8 cellular contexts compared by ENCODE assay signal in the genomic region with DNA sequence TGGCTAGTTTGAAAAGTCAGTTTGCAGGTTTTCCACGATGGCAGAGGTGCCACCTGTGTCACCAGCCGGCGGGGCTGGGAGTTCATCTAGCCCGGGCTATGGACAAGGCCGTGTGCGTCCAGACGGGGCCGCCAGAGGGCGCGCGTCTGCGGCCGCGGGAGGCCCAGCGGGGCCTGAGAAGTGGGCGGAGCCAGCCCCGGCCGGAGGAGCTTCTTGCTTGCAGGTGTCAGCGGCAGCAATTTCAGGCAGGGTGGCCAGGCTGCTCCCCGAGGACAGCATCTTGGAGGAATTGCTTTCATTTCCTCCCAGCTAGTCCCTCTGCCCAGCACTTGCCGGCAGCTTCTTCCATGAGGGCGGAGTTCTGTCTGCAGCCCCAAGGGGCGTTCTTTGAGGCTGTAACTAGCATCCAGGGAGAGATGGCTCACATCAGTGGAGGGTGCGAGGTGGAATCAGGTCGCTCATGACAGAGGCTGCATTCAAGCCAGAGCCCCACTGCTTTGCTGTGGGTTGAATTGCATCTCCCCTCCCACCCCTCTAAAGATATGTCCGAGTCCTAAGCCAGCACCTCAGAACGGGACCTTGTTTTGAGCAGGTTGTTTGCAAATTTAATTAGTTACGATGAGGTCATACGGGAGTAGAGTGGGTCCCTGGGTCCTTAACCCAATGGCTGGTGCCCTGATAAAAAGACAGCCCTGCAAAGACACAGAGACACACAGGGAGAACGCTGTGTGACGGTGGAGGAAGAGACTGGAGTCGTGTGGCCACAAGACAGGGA.
DNase-seq lines count a peak whose midpoint lies in the region; ATAC-seq and TF ChIP-seq lines count a peak whose summit lies in the region.

No MANE protein-coding gene starts in this region.

- no peaks in the 10 kb centered on the region for H3K79me1 ChIP-seq in IMR-90 (ENCODE audit: low read depth in 1 of 2, low read length in 2 of 2)

- H3K27me3 ChIP-seq in IMR-90 (ENCODE audit: control insufficient read depth, insufficient read depth, low read length) (no peaks in the 10 kb centered on the region; the same call in 1 of the 2 replicates), Panc1 (ENCODE audit: control insufficient read depth, insufficient read depth, low read length) (peaks cover 3% of the 10 kb centered on the region; the same call in 1 of the 2 replicates), neural progenitor cell (peaks cover 24% of the 10 kb centered on the region)

- no peaks in the 10 kb centered on the region for H3K36me3 ChIP-seq in IMR-90 (ENCODE audit: control insufficient read depth, insufficient read depth, low read length)
- no peaks in the 10 kb centered on the region; the same call in 1 of the 2 replicates for H3K36me3 ChIP-seq in Panc1 (ENCODE audit: control insufficient read depth, insufficient read depth, low read length)
- no peaks in the 10 kb centered on the region for H3K36me3 ChIP-seq in neural progenitor cell

- no peak overlapping the region for H2AK5ac ChIP-seq in IMR-90 (ENCODE audit: low read depth, low read length)

- H2AFZ ChIP-seq in IMR-90 (replicated peaks; ENCODE audit: low read length, poor library complexity): peak overlapping the region; percentile 84
- no peak overlapping the region for H2AFZ ChIP-seq in neural progenitor cell (replicated peaks)

- peak; percentile 49 for TF ChIP-seq RAD21 in IMR-90 (IDR thresholded peaks at IDR 0.05; ENCODE audit: low read length)

- no peak overlapping the region for H3K4ac ChIP-seq in IMR-90 (ENCODE audit: low read depth, low read length)

- no TSS peak for BruUV-seq in IMR-90 (replicated peaks; lab: Mats Ljungman, UMichigan)
- BruUV-seq in Panc1 (replicated peaks; lab: Mats Ljungman, UMichigan): no TSS peak

- H3K27ac Mint-ChIP-seq in neural progenitor cell: peak overlapping the region; percentile 16
- peak overlapping the region; percentile 28 for H3K27ac Mint-ChIP-seq in stimulated activated naive CD8-positive, alpha-beta T cell treated with anti-CD3 and anti-CD28 coated beads, Interleukin-15, Interleukin-2, amounts not matched to agents 100 ng/mL and 50 ng/mL, for 24 hours

- H3K27me3 Mint-ChIP-seq in neural progenitor cell (ENCODE audit: insufficient read depth, low read depth): peaks cover 22% of the 10 kb centered on the region
- H3K27me3 Mint-ChIP-seq in stimulated activated naive CD8-positive, alpha-beta T cell treated with anti-CD3 and anti-CD28 coated beads, Interleukin-15, Interleukin-2, amounts not matched to agents 100 ng/mL and 50 ng/mL, for 24 hours: no peaks in the 10 kb centered on the region

- H2AK9ac ChIP-seq in IMR-90 (replicated peaks; ENCODE audit: low read depth, low read length, poor library complexity): no peak overlapping the region

- TF ChIP-seq POLR2A in IMR-90 (IDR thresholded peaks at IDR 0.05; ENCODE audit: low read depth, low read length): no peak

- no peak overlapping the region for H3K56ac ChIP-seq in IMR-90 (ENCODE audit: extremely low read depth, insufficient read depth, low read length)

- H3K27ac ChIP-seq in IMR-90 (ENCODE audit: insufficient read depth, low read length): no peak overlapping the region
- H3K27ac ChIP-seq in Panc1 (ENCODE audit: low read length): no peak overlapping the region
- H3K27ac ChIP-seq in neural progenitor cell: no peak overlapping the region

- H4K20me1 ChIP-seq in IMR-90 (ENCODE audit: insufficient read depth, low read length) (no peaks in the 10 kb centered on the region), neural progenitor cell (ENCODE audit: low read depth) (peaks cover 7% of the 10 kb centered on the region)

- peaks cover 26% of the 10 kb centered on the region for H3K4me1 Mint-ChIP-seq in neural progenitor cell
- H3K4me1 Mint-ChIP-seq in stimulated activated naive CD8-positive, alpha-beta T cell treated with anti-CD3 and anti-CD28 coated beads, Interleukin-15, Interleukin-2, amounts not matched to agents 100 ng/mL and 50 ng/mL, for 24 hours (ENCODE audit: low read depth): peaks cover 11% of the 10 kb centered on the region

- DNase-seq in DMS79 (lab: John Stamatoyannopoulos, UW) (peak; percentile 8), IMR-90 (peak; percentile 41), Panc1 (ENCODE audit: low read depth, low spot score) (no peak), fibroblast of peridontal ligament (ENCODE audit: extremely low read depth) (peak; percentile 25), neural progenitor cell (ENCODE audit: low spot score) (peak; percentile 95)
- peak; percentile 91 for DNase-seq in activated T-cell treated with anti-CD3 and anti-CD28 coated beads, Interleukin-2, amount 50 U/mL, for 48 hours

- H3K4me3 ChIP-seq in IMR-90 (ENCODE audit: insufficient read depth, low read depth, low read length) (no peak overlapping the region), Panc1 (ENCODE audit: low read depth in 2 of 2, low read length in 2 of 2) (peak overlapping the region; percentile 23 to 62), neural progenitor cell (no peak overlapping the region)

- peaks cover 2% of the 10 kb centered on the region for H3K9me3 Mint-ChIP-seq in neural progenitor cell
- H3K9me3 Mint-ChIP-seq in stimulated activated naive CD8-positive, alpha-beta T cell treated with anti-CD3 and anti-CD28 coated beads, Interleukin-15, Interleukin-2, amounts not matched to agents 100 ng/mL and 50 ng/mL, for 24 hours: no peaks in the 10 kb centered on the region

- no peak overlapping the region for H2BK5ac ChIP-seq in IMR-90 (ENCODE audit: low read depth, low read length, poor library complexity, severe bottlenecking)

- 6% methylated on average over 2 of the region's 32 CpGs; no CpG with 5 or more reads in 1 of the 2 experiments for WGBS in IMR-90 (ENCODE audit: extremely low coverage in 2 of 2, insufficient read length in 1 of 2), 2 experiments

- H2BK20ac ChIP-seq in IMR-90 (ENCODE audit: low read depth, low read length): no peak overlapping the region

- H2BK15ac ChIP-seq in IMR-90 (ENCODE audit: low read depth, low read length): no peak overlapping the region

- H3K9ac ChIP-seq in IMR-90 (ENCODE audit: low read depth, low read length): no peak overlapping the region
- no peak overlapping the region for H3K9ac ChIP-seq in neural progenitor cell

- no peak overlapping the region for H4K91ac ChIP-seq in IMR-90 (ENCODE audit: insufficient read depth, low read depth, low read length)

- in situ Hi-C loops in IMR-90 (cut with MboI; ENCODE audit: low sequenced_read_pairs): loop anchor here (10.0 kb wide), 1 partner anchor 1763 kb away; no protein-coding TSS in a partner anchor
- in situ Hi-C loops in Panc1 (cut with HindIII; ENCODE audit: low pct_unique_long_range_greater_than_20kb, low sequenced_read_pairs): no loop called here

- H3K4me2 ChIP-seq in IMR-90 (ENCODE audit: low read depth, low read length): peak overlapping the region; percentile 69; the same call in 1 of the 2 replicates
- H3K4me2 ChIP-seq in neural progenitor cell: peak overlapping the region; percentile 40

- H4K5ac ChIP-seq in IMR-90 (ENCODE audit: low read depth, low read length): no peak overlapping the region

- H3K9me3 ChIP-seq in IMR-90 (ENCODE audit: control insufficient read depth, insufficient read depth, low read length) (no peaks in the 10 kb centered on the region), Panc1 (ENCODE audit: control insufficient read depth, insufficient read depth, low read depth, low read length) (no peaks in the 10 kb centered on the region), neural progenitor cell (ENCODE audit: low read depth) (no peaks in the 10 kb centered on the region)

- H3K23ac ChIP-seq in IMR-90 (ENCODE audit: low read depth, low read length): no peak overlapping the region

- no peak overlapping the region for H2BK120ac ChIP-seq in IMR-90 (ENCODE audit: low read depth, low read length)

- dilution Hi-C loops in IMR-90 (cut with HindIII; ENCODE audit: low sequenced_read_pairs, unreplicated experiment): no loop called here

- POLR2A ChIA-PET in IMR-90 (lab: Charles Lee; ENCODE audit: unreplicated experiment) (no interaction called here), Panc1 (lab: Charles Lee) (no interaction called here)

- H3K4me3 Mint-ChIP-seq in neural progenitor cell: peak overlapping the region; percentile 80
- H3K4me3 Mint-ChIP-seq in stimulated activated naive CD8-positive, alpha-beta T cell treated with anti-CD3 and anti-CD28 coated beads, Interleukin-15, Interleukin-2, amounts not matched to agents 100 ng/mL and 50 ng/mL, for 24 hours: peak overlapping the region; percentile 76

- no peaks in the 10 kb centered on the region for H3K79me2 ChIP-seq in neural progenitor cell (ENCODE audit: low read depth)

- no peaks in the 10 kb centered on the region for H3K4me1 ChIP-seq in IMR-90 (ENCODE audit: control insufficient read depth, insufficient read depth, low read length)
- no peaks in the 10 kb centered on the region for H3K4me1 ChIP-seq in Panc1 (ENCODE audit: control insufficient read depth, insufficient read depth, low read length)
- peaks cover 7% of the 10 kb centered on the region for H3K4me1 ChIP-seq in neural progenitor cell

- TF ChIP-seq CTCF in IMR-90 (conservative IDR thresholded peaks at IDR 0.05; ENCODE audit: low read depth, low read length) (peak; percentile 86), Panc1 (IDR thresholded peaks at IDR 0.05) (peak; percentile 100), neural progenitor cell (IDR thresholded peaks at IDR 0.05) (peak; percentile 97)

- intact Hi-C loops in IMR-90 (cut with micrococcal nuclease): loop anchor here (1.0 to 5.0 kb wide), 4 partner anchors 134 to 1965 kb away; no protein-coding TSS in a partner anchor
- intact Hi-C loops in Panc1 (cut with micrococcal nuclease; ENCODE audit: unreplicated experiment): loop anchor here (2.0 kb wide), 1 partner anchor 1759 kb away; no protein-coding TSS in a partner anchor

- peak; percentile 94 for ATAC-seq in GM21619 (IDR thresholded peaks at IDR 0.05; ENCODE audit: unreplicated experiment)
- ATAC-seq in IMR-90 (ENCODE audit: low read depth): peak; percentile 95
- peak; percentile 94 for ATAC-seq in Panc1

- H3K14ac ChIP-seq in IMR-90 (replicated peaks; ENCODE audit: low read depth, low read length): no peak overlapping the region

- peaks cover 7% of the 10 kb centered on the region for H3F3A ChIP-seq in neural progenitor cell (ENCODE audit: low read depth)

- CTCF ChIA-PET in IMR-90 (lab: Yijun Ruan, JAX) (interaction anchor here (0.5 to 1.2 kb wide), 9 partner anchors 10 to 1910 kb away, joined by 3 to 6 read pairs (median 4); no protein-coding TSS in a partner anchor), Panc1 (lab: Charles Lee) (interaction anchor here (0.6 to 1.5 kb wide), 6 partner anchors 10 to 1491 kb away, joined by 3 to 10 read pairs (median 4); no protein-coding TSS in a partner anchor)

- H3K18ac ChIP-seq in IMR-90 (ENCODE audit: low read depth, low read length): no peak overlapping the region

- H4K8ac ChIP-seq in IMR-90 (ENCODE audit: low read depth in 2 of 2, low read length in 2 of 2): no peak overlapping the region

- H3K9me1 ChIP-seq in IMR-90 (ENCODE audit: insufficient read depth, low read length): no peaks in the 10 kb centered on the region

- H3K36me3 Mint-ChIP-seq in neural progenitor cell: no peaks in the 10 kb centered on the region
- no peaks in the 10 kb centered on the region for H3K36me3 Mint-ChIP-seq in stimulated activated naive CD8-positive, alpha-beta T cell treated with anti-CD3 and anti-CD28 coated beads, Interleukin-15, Interleukin-2, amounts not matched to agents 100 ng/mL and 50 ng/mL, for 24 hours (ENCODE audit: low read depth)

TF ChIP-seq in IMR-90, 13 proteins besides CTCF, POLR2A, EP300 and RAD21 (continues in another document):
- peak; percentile 72 for TF ChIP-seq SMC3 (IDR thresholded peaks at IDR 0.05; ENCODE audit: low read depth, low read length)

Comparison
In these comparisons a context has a peak if more than half of its experiments do, and no peak if none do; other contexts are left out.
1. H3K4me3 ChIP-seq: peak in Panc1 (2 of 2); none in IMR-90 (single experiment) and neural progenitor cell (single experiment).
2. Peak in every context shown above with its lines, with median percentiles within 50 percentile points of each other: ATAC-seq and CTCF ChIP-seq.